ENCODE assay signal across 8 cellular contexts in genomic region chr3:114879059-114880031, GRCh38.
DNase-seq lines count a peak whose midpoint lies in the region; ATAC-seq and TF ChIP-seq lines count a peak whose summit lies in the region.

No MANE protein-coding gene starts in this region.

- TF ChIP-seq CTCF in adrenal gland (IDR thresholded peaks at IDR 0.05), result no peak
- TF ChIP-seq CTCF in CD8-positive, alpha-beta T cell (IDR thresholded peaks at IDR 0.05), result no peak

- POLR2A ChIA-PET in CD8-positive, alpha-beta T cell (lab: Charles Lee), result no interaction called here

- H3K36me3 ChIP-seq in adrenal gland (replicated peaks in 1 of 2), result no peaks in the 10 kb centered on the region
- no peaks in the 10 kb centered on the region for H3K36me3 ChIP-seq in CD8-positive, alpha-beta T cell (ENCODE audit: insufficient read depth, low read length)

- no peaks in the 10 kb centered on the region for H3K9me3 Mint-ChIP-seq in CD8-positive, alpha-beta T cell

- TF ChIP-seq POLR2A in adrenal gland (IDR thresholded peaks at IDR 0.05), result no peak

- 19 to 24% (median 23%) methylated on average over 8 of the region's 8 CpGs for WGBS in adrenal gland, 4 donors

- no peak overlapping the region for H3K4me3 Mint-ChIP-seq in CD8-positive, alpha-beta T cell

- peak; percentile 65 for ATAC-seq in GM21528 (IDR thresholded peaks at IDR 0.05; ENCODE audit: low FRiP score, unreplicated experiment)
- ATAC-seq in CD8-positive, alpha-beta T cell, result no peak

- no peaks in the 10 kb centered on the region for H3K27me3 ChIP-seq in adrenal gland
- H3K27me3 ChIP-seq in CD8-positive, alpha-beta T cell (ENCODE audit: insufficient read depth, low read length), result no peaks in the 10 kb centered on the region

- peaks cover 16% of the 10 kb centered on the region for H3K36me3 Mint-ChIP-seq in CD8-positive, alpha-beta T cell

- peak overlapping the region in 1 of 4 donors; percentile 12 for H3K4me3 ChIP-seq in adrenal gland
- H3K4me3 ChIP-seq in CD8-positive, alpha-beta T cell (ENCODE audit: low read depth, low read length), result no peak overlapping the region

- DNase-seq in ELR (ENCODE audit: low read depth) (peak; percentile 81), HS-27A (ENCODE audit: low read depth) (peak; percentile 29), adrenal gland (peak; percentile 23 to 58 (median 47)), non-pigmented ciliary epithelial cell (ENCODE audit: low read depth) (peak; percentile 38), medulla oblongata (ENCODE audit: extremely low spot score) (no peak)
- DNase-seq in CD8-positive, alpha-beta T cell, result no peak
- no peak for DNase-seq in stimulated activated CD8-positive, alpha-beta memory T cell treated with anti-CD3 and anti-CD28 coated beads, Interleukin-4, amount 100 ng/mL, for 48 hours

- CTCF ChIA-PET in CD8-positive, alpha-beta T cell (lab: Charles Lee), result interaction anchor here (1.4 kb wide), 1 partner anchor 8 kb away, joined by 4 read pairs; no protein-coding TSS in a partner anchor

- H3K27me3 Mint-ChIP-seq in CD8-positive, alpha-beta T cell (ENCODE audit: low read depth), result no peaks in the 10 kb centered on the region

- H3K9me3 ChIP-seq in adrenal gland (replicated peaks in 1 of 3), result no peaks in the 10 kb centered on the region
- no peaks in the 10 kb centered on the region for H3K9me3 ChIP-seq in CD8-positive, alpha-beta T cell (ENCODE audit: low read length)

- H3K27ac ChIP-seq in adrenal gland, result peak overlapping the region; percentile 8 to 75 (median 47)
- no peak overlapping the region for H3K27ac ChIP-seq in CD8-positive, alpha-beta T cell (ENCODE audit: low read depth, low read length)

- peaks cover 5% of the 10 kb centered on the region for H3K4me1 Mint-ChIP-seq in CD8-positive, alpha-beta T cell (ENCODE audit: low read depth)

- no peak overlapping the region for H3K27ac Mint-ChIP-seq in CD8-positive, alpha-beta T cell

- peaks cover 10 to 31% of the 10 kb centered on the region in 2 donors for H3K4me1 ChIP-seq in adrenal gland (replicated peaks in 1 of 2)
- no peaks in the 10 kb centered on the region for H3K4me1 ChIP-seq in CD8-positive, alpha-beta T cell (ENCODE audit: insufficient read depth, low read length)

- intact Hi-C loops in adrenal gland (cut with DNase I), result no loop called here
- intact Hi-C loops in CD8-positive, alpha-beta T cell (cut with DNase I, micrococcal nuclease), result no loop called here

Comparison
In these comparisons a context has a peak if more than half of its experiments do, and no peak if none do; other contexts are left out.
1. DNase-seq: peak in ELR (single experiment), HS-27A (single experiment), adrenal gland (7 of 7) and non-pigmented ciliary epithelial cell (single experiment); none in CD8-positive, alpha-beta T cell (0 of 7), stimulated activated CD8-positive, alpha-beta memory T cell treated with anti-CD3 and anti-CD28 coated beads, Interleukin-4, amount 100 ng/mL, for 48 hours (single experiment) and medulla oblongata (single experiment).